ENCODE assay signal across 2 cellular contexts in the genomic region with DNA sequence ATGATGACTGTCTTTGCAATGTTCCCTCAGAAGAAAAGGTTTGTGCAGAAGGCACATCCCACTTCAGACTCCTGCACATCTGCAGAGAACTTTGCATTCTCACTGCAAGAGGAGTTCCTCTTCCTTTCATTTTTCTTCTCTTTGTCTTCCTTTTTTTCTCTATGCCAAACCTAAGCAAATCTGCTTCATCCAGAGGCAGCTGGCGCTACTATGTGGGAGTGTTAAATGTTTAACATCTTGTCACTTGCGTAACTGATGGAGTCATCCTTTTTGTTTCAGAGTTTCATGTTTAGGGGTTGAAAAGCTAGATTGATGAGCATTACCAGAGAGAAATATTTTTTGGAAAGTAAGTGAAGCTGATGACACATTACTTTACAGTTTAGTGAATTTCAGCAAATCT.
TF ChIP-seq lines count a peak whose summit lies in the region.

No MANE protein-coding gene starts in this region.

TF ChIP-seq in H1, 55 proteins besides CTCF, POLR2A, EP300 and RAD21:
- no peak for TF ChIP-seq POU5F1 (IDR thresholded peaks at IDR 0.05; ENCODE audit: low read depth, low read length)

TF ChIP-seq in SK-N-SH, 30 proteins besides CTCF, POLR2A, EP300 and RAD21:
- TF ChIP-seq MEF2A (IDR thresholded peaks at IDR 0.05; ENCODE audit: borderline replicate concordance, low read depth): no peak
- TF ChIP-seq NFIC (IDR thresholded peaks at IDR 0.05; ENCODE audit: borderline replicate concordance): no peak
- TF ChIP-seq, protein P1, sequence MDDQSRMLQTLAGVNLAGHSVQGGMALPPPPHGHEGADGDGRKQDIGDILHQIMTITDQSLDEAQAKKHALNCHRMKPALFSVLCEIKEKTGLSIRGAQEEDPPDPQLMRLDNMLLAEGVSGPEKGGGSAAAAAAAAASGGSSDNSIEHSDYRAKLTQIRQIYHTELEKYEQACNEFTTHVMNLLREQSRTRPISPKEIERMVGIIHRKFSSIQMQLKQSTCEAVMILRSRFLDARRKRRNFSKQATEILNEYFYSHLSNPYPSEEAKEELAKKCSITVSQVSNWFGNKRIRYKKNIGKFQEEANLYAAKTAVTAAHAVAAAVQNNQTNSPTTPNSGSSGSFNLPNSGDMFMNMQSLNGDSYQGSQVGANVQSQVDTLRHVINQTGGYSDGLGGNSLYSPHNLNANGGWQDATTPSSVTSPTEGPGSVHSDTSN (IDR thresholded peaks at IDR 0.05): no peak
- no peak for TF ChIP-seq EZH2phosphoT487 (IDR thresholded peaks at IDR 0.05; ENCODE audit: borderline replicate concordance, low read depth)
- TF ChIP-seq MXI1 (IDR thresholded peaks at IDR 0.05; ENCODE audit: low read depth, low read length): no peak
- TF ChIP-seq, protein P2, sequence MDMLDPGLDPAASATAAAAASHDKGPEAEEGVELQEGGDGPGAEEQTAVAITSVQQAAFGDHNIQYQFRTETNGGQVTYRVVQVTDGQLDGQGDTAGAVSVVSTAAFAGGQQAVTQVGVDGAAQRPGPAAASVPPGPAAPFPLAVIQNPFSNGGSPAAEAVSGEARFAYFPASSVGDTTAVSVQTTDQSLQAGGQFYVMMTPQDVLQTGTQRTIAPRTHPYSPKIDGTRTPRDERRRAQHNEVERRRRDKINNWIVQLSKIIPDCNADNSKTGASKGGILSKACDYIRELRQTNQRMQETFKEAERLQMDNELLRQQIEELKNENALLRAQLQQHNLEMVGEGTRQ (IDR thresholded peaks at IDR 0.05; ENCODE audit: borderline replicate concordance, low read depth, low read length): no peak
- TF ChIP-seq TCF12 (IDR thresholded peaks at IDR 0.05): no peak
- TF ChIP-seq CHD2 (IDR thresholded peaks at IDR 0.05; ENCODE audit: low read length, partially characterized antibody): no peak
- TF ChIP-seq RFX5 (IDR thresholded peaks at IDR 0.05; ENCODE audit: low read length): no peak
- TF ChIP-seq, protein P3, sequence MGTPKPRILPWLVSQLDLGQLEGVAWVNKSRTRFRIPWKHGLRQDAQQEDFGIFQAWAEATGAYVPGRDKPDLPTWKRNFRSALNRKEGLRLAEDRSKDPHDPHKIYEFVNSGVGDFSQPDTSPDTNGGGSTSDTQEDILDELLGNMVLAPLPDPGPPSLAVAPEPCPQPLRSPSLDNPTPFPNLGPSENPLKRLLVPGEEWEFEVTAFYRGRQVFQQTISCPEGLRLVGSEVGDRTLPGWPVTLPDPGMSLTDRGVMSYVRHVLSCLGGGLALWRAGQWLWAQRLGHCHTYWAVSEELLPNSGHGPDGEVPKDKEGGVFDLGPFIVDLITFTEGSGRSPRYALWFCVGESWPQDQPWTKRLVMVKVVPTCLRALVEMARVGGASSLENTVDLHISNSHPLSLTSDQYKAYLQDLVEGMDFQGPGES (IDR thresholded peaks at IDR 0.05; ENCODE audit: low read depth, low read length): no peak
TF ChIP-seq in SK-N-SH: peak in this region for 0.
